Comparison of ENCODE assay signal across 13 cellular contexts in the genomic region with DNA sequence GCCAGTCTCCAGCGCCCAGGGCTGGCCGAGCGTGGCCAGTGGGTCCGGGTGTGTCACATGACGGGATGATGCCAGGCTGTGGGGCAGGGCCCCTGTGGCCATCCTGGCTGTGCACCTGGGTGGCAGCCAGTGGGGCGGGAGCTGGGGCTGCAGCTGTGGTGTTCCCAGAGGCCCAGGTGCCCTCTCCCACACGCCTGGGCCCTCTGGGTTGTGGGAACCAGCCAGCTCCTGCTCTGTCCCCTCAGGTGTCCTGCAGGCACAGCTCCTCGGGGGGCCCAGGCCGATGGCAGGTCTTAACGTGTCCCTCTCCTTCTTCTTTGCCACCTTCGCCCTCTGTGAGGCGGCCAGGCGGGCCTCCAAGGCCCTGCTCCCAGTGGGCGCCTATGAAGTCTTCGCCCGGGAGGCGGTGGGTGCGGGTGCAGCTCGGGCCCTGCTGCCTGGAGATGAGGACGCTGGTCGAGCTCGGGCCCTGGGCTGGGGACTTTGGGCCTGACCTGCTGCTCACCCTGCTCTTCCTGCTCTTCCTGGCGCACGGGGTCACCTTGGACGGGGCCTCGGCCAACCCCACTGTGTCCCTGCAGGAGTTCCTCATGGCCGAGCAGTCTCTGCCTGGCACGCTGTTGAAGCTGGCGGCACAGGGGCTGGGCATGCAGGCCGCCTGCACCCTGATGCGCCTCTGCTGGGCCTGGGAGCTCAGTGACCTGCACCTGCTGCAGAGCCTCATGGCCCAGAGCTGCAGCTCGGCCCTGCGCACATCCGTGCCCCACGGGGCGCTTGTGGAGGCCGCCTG. TPM values are rescaled to one million over a fixed set of nuclear protein-coding genes. Genes with fewer than 3 reads are reported as not detected.
A peak's percentile ranks its signal among the peaks of the same experiment; 100 is the strongest.
DNase-seq lines count a peak whose midpoint lies in the region; FAIRE-seq and TF ChIP-seq lines count a peak whose summit lies in the region.
"Not testable (repeated sequence)": the region's sequence is repeated elsewhere in the genome, so short reads cannot be mapped to it uniquely, and the experiment has no call there.
"Had no signal": no experiment of that assay in that cellular context is flagged by ENCODE, and none has a peak within 500 bp of the region (broad histone marks: within the 10 kb centered on the region; RNA-seq: fewer than 3 reads in every experiment).

A gene with protein sequence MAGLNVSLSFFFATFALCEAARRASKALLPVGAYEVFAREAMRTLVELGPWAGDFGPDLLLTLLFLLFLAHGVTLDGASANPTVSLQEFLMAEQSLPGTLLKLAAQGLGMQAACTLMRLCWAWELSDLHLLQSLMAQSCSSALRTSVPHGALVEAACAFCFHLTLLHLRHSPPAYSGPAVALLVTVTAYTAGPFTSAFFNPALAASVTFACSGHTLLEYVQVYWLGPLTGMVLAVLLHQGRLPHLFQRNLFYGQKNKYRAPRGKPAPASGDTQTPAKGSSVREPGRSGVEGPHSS (plus strand): TSS at position 236 of the 790 bp plus-strand sequence. CDS start 48 bp downstream, at position 284.

- H3K27me3 Mint-ChIP-seq in activated CD4-positive, alpha-beta T cell treated with anti-CD3 and anti-CD28 coated beads, Interleukin-2, amount 10 ng/mL, durations not matched to agents 24 days and 14 days; activated T-helper 2 cell treated with anti-CD3 and anti-CD28 coated beads, Interferon-gamma antibody, Interleukin-2, Interleukin-4, amounts not matched to agents 10 μg/mL and 5 μg/mL and 100 μg/mL, durations not matched to agents 14 hours and 24 hours and 36 hours (ENCODE audit: low read depth); nephron progenitor cell (ENCODE audit: low read depth, poor library complexity); type B pancreatic cell: not testable (repeated sequence)

- not testable (repeated sequence) for H3K27ac Mint-ChIP-seq in activated CD4-positive, alpha-beta T cell treated with anti-CD3 and anti-CD28 coated beads, Interleukin-2, amount 10 ng/mL, durations not matched to agents 24 days and 14 days; activated T-helper 2 cell treated with anti-CD3 and anti-CD28 coated beads, Interferon-gamma antibody, Interleukin-2, Interleukin-4, amounts not matched to agents 10 μg/mL and 5 μg/mL and 100 μg/mL, durations not matched to agents 14 hours and 24 hours and 36 hours; nephron progenitor cell; type B pancreatic cell

- not testable (repeated sequence) for H3K4me1 ChIP-seq in kidney (ENCODE audit: control insufficient read depth in 1 of 2, insufficient read depth in 1 of 2, low read depth in 1 of 2, low read length in 2 of 2)

- DNase-seq in H7 (peak; percentile 33), ecto neural progenitor cell (ENCODE audit: low spot score) (peak; percentile 31), kidney (peak; percentile 73), nephron progenitor cell (peak; percentile 2), type B pancreatic cell (ENCODE audit: extremely low spot score, unreplicated experiment) (peak; percentile 71)
- DNase-seq in activated CD4-positive, alpha-beta T cell treated with anti-CD3 and anti-CD28 coated beads, Interleukin-2, amount 10 ng/mL, durations not matched to agents 24 days and 14 days = peak; percentile 53
- DNase-seq in activated T-helper 2 cell treated with anti-CD3 and anti-CD28 coated beads, Interferon-gamma antibody, Interleukin-2, Interleukin-4, amounts not matched to agents 10 μg/mL and 5 μg/mL and 100 μg/mL, durations not matched to agents 14 hours and 24 hours and 36 hours (ENCODE audit: low spot score) = peak; percentile 6

- H3K9ac ChIP-seq in kidney (ENCODE audit: low read length in 2 of 2) = not testable (repeated sequence)

- not testable (repeated sequence) for H3K27me3 ChIP-seq in H7 (ENCODE audit: control insufficient read depth, insufficient read depth, low read length)

- H3K36me3 ChIP-seq in H7 (replicated peaks; ENCODE audit: control insufficient read depth, insufficient read depth, low read length); kidney (ENCODE audit: control insufficient read depth in 1 of 2, insufficient read depth in 2 of 2, low read length in 2 of 2): not testable (repeated sequence)

- not testable (repeated sequence) for H3K9me3 ChIP-seq in kidney (ENCODE audit: control insufficient read depth in 1 of 2, low read length in 2 of 2)

- not testable (repeated sequence) for H3K9me3 Mint-ChIP-seq in activated CD4-positive, alpha-beta T cell treated with anti-CD3 and anti-CD28 coated beads, Interleukin-2, amount 10 ng/mL, durations not matched to agents 24 days and 14 days; activated T-helper 2 cell treated with anti-CD3 and anti-CD28 coated beads, Interferon-gamma antibody, Interleukin-2, Interleukin-4, amounts not matched to agents 10 μg/mL and 5 μg/mL and 100 μg/mL, durations not matched to agents 14 hours and 24 hours and 36 hours; nephron progenitor cell; type B pancreatic cell

- not testable (repeated sequence) for H3K4me3 Mint-ChIP-seq in activated CD4-positive, alpha-beta T cell treated with anti-CD3 and anti-CD28 coated beads, Interleukin-2, amount 10 ng/mL, durations not matched to agents 24 days and 14 days; activated T-helper 2 cell treated with anti-CD3 and anti-CD28 coated beads, Interferon-gamma antibody, Interleukin-2, Interleukin-4, amounts not matched to agents 10 μg/mL and 5 μg/mL and 100 μg/mL, durations not matched to agents 14 hours and 24 hours and 36 hours (ENCODE audit: low read depth); nephron progenitor cell; type B pancreatic cell

- H3K36me3 Mint-ChIP-seq in activated CD4-positive, alpha-beta T cell treated with anti-CD3 and anti-CD28 coated beads, Interleukin-2, amount 10 ng/mL, durations not matched to agents 24 days and 14 days (ENCODE audit: low read depth); activated T-helper 2 cell treated with anti-CD3 and anti-CD28 coated beads, Interferon-gamma antibody, Interleukin-2, Interleukin-4, amounts not matched to agents 10 μg/mL and 5 μg/mL and 100 μg/mL, durations not matched to agents 14 hours and 24 hours and 36 hours (ENCODE audit: low read depth); nephron progenitor cell (ENCODE audit: low read depth); type B pancreatic cell: not testable (repeated sequence)

- FAIRE-seq in kidney (lab: Jason Lieb, UNC) = not testable (repeated sequence)

- intact Hi-C loops in activated CD4-positive, alpha-beta T cell treated with anti-CD3 and anti-CD28 coated beads, Interleukin-2, amount 10 ng/mL, durations not matched to agents 24 days and 14 days (cut with micrococcal nuclease); activated T-helper 2 cell treated with anti-CD3 and anti-CD28 coated beads, Interferon-gamma antibody, Interleukin-2, Interleukin-4, amounts not matched to agents 10 μg/mL and 5 μg/mL and 100 μg/mL, durations not matched to agents 14 hours and 24 hours and 36 hours (cut with micrococcal nuclease); kidney (cut with DNase I): not testable (repeated sequence)

- not testable (repeated sequence) for H3K4me1 Mint-ChIP-seq in activated CD4-positive, alpha-beta T cell treated with anti-CD3 and anti-CD28 coated beads, Interleukin-2, amount 10 ng/mL, durations not matched to agents 24 days and 14 days; activated T-helper 2 cell treated with anti-CD3 and anti-CD28 coated beads, Interferon-gamma antibody, Interleukin-2, Interleukin-4, amounts not matched to agents 10 μg/mL and 5 μg/mL and 100 μg/mL, durations not matched to agents 14 hours and 24 hours and 36 hours (ENCODE audit: low read depth); nephron progenitor cell; type B pancreatic cell (ENCODE audit: unreplicated experiment)

- not testable (repeated sequence) for H3K27ac ChIP-seq in kidney (ENCODE audit: low read depth in 2 of 2, low read length in 2 of 2)

- not testable (repeated sequence) for TF ChIP-seq CTCF in kidney (IDR thresholded peaks at IDR 0.05; ENCODE audit: borderline replicate concordance, extremely low read depth, insufficient read depth); nephron progenitor cell (IDR thresholded peaks at IDR 0.05); type B pancreatic cell (conservative IDR thresholded peaks at IDR 0.05)

- not testable (repeated sequence) for H3K4me3 ChIP-seq in H7 (ENCODE audit: insufficient read depth, low read depth, low read length); kidney (ENCODE audit: low read length in 2 of 2)

RNA-seq across cellular contexts. Expression of the gene that starts here (rescaled TPM):
- total RNA-seq in H7 (2014; rRNA removed; shearing (Covaris generic)) = not detected in 2 replicates
- total RNA-seq in activated CD4-positive, alpha-beta T cell treated with anti-CD3 and anti-CD28 coated beads, Interleukin-2, amount 10 ng/mL, durations not matched to agents 24 days and 14 days = not detected in 2 replicates
- total RNA-seq in activated T-helper 2 cell treated with anti-CD3 and anti-CD28 coated beads, Interferon-gamma antibody, Interleukin-2, Interleukin-4, amounts not matched to agents 10 μg/mL and 5 μg/mL and 100 μg/mL, durations not matched to agents 14 hours and 24 hours and 36 hours = not detected in 2 replicates
- total RNA-seq in kidney = not detected
- not detected for polyA plus RNA-seq in kidney (ENCODE audit: insufficient read depth, low read depth, low replicate concordance)
- total RNA-seq in type B pancreatic cell (ENCODE audit: low replicate concordance) = 0.97 TPM in 1 of 2 replicates, not detected in the other
- total RNA-seq: A673; CD4-positive, CD25-positive, alpha-beta regulatory T cell; GM12878; K562; LHCN-M2; SJSA1 had no signal
- polyA plus RNA-seq: CD4-positive, CD25-positive, alpha-beta regulatory T cell; GM12878; K562 had no signal

Comparison
In these comparisons a context has a peak if more than half of its experiments do, and no peak if none do; other contexts are left out.
1. Peak in DNase-seq in H7; RNA of the gene not detected or under 1 TPM.
2. Peak in DNase-seq in activated CD4-positive, alpha-beta T cell treated with anti-CD3 and anti-CD28 coated beads, Interleukin-2, amount 10 ng/mL, durations not matched to agents 24 days and 14 days; RNA of the gene not detected or under 1 TPM.
3. Peak in DNase-seq in activated T-helper 2 cell treated with anti-CD3 and anti-CD28 coated beads, Interferon-gamma antibody, Interleukin-2, Interleukin-4, amounts not matched to agents 10 μg/mL and 5 μg/mL and 100 μg/mL, durations not matched to agents 14 hours and 24 hours and 36 hours; RNA of the gene not detected or under 1 TPM.
4. Peak in DNase-seq in kidney; RNA of the gene not detected or under 1 TPM.
5. Peak in DNase-seq in type B pancreatic cell; RNA of the gene not detected or under 1 TPM.
6. DNase-seq: peak in every context shown above with its lines; median percentile 73 in kidney; 71 in type B pancreatic cell; 53 in activated CD4-positive, alpha-beta T cell treated with anti-CD3 and anti-CD28 coated beads, Interleukin-2, amount 10 ng/mL, durations not matched to agents 24 days and 14 days; 33 in H7; 31 in ecto neural progenitor cell; 6 in activated T-helper 2 cell treated with anti-CD3 and anti-CD28 coated beads, Interferon-gamma antibody, Interleukin-2, Interleukin-4, amounts not matched to agents 10 μg/mL and 5 μg/mL and 100 μg/mL, durations not matched to agents 14 hours and 24 hours and 36 hours; 2 in nephron progenitor cell.